ENCODE assay signal across 8 cellular contexts in the genomic region with DNA sequence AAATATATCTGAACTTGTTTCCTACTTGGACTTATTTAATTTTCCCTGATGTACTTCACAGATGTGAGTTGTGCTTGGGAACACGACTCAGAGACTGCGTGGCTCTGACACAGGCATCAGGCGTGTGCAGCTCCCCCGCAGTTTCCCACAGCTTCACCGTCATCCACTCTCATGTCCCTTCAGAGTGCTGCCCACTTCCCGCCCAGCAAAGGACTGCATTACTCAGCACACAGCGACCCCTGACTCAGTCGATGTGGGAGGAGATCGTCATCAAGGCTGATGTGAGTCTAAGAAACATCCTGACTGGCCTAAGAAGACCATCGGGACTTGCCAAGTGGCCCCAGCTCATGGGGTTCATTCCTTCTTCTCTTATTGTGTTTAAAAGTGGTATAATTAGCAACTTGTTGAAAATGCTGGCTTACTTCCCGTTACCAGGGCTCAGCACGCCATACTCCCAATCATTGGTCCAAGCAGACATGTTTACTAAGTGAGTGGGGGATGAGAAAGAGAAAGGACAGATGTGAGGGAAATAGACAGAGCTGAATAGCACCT.
A peak's percentile ranks its signal among the peaks of the same experiment; 100 is the strongest.
DNase-seq lines count a peak whose midpoint lies in the region; ATAC-seq and TF ChIP-seq lines count a peak whose summit lies in the region.

No MANE protein-coding gene starts in this region.

- no peaks in the 10 kb centered on the region; the same call in 1 of the 2 replicates for H3K27me3 Mint-ChIP-seq in HFFc6 (ENCODE audit: insufficient read depth)
- no peaks in the 10 kb centered on the region for H3K27me3 Mint-ChIP-seq in activated CD8-positive, alpha-beta memory T cell treated with anti-CD3 and anti-CD28 coated beads, Interleukin-2, amount 10 ng/mL, durations not matched to agents 7 days and 5 days
- no peaks in the 10 kb centered on the region for H3K27me3 Mint-ChIP-seq in CD8-positive, alpha-beta T cell (ENCODE audit: low read depth)

- H3K27ac ChIP-seq in CD8-positive, alpha-beta T cell (ENCODE audit: low read depth, low read length): no peak overlapping the region

- H3K9me3 ChIP-seq in CD8-positive, alpha-beta T cell (ENCODE audit: low read length): no peaks in the 10 kb centered on the region

- DNase-seq in HFFc6: peak; percentile 95
- DNase-seq in activated CD8-positive, alpha-beta memory T cell treated with anti-CD3 and anti-CD28 coated beads, Interleukin-2, amount 10 ng/mL, durations not matched to agents 7 days and 5 days: peak; percentile 75
- peak; percentile 55 for DNase-seq in Right ventricle myocardium superior
- peak; percentile 63 for DNase-seq in stimulated activated CD4-positive, alpha-beta T cell treated with anti-CD3 and anti-CD28 coated beads, Interleukin-12 subunit alpha, Interleukin-12 subunit beta, amount 100 ng/mL, for 4 hours
- no peak for DNase-seq in CD8-positive, alpha-beta T cell

- no peak overlapping the region for H3K4me3 ChIP-seq in CD8-positive, alpha-beta T cell (ENCODE audit: low read depth, low read length)

- no peaks in the 10 kb centered on the region for H3K36me3 ChIP-seq in CD8-positive, alpha-beta T cell (ENCODE audit: insufficient read depth, low read length)

- no peaks in the 10 kb centered on the region for H3K9me3 Mint-ChIP-seq in HFFc6
- no peaks in the 10 kb centered on the region for H3K9me3 Mint-ChIP-seq in activated CD8-positive, alpha-beta memory T cell treated with anti-CD3 and anti-CD28 coated beads, Interleukin-2, amount 10 ng/mL, durations not matched to agents 7 days and 5 days (ENCODE audit: low read depth)
- peaks cover 6% of the 10 kb centered on the region for H3K9me3 Mint-ChIP-seq in CD8-positive, alpha-beta T cell

- TF ChIP-seq CTCF in HFFc6 (IDR thresholded peaks at IDR 0.05): peak; percentile 34; the same call in 1 of the 2 replicates
- no peak for TF ChIP-seq CTCF in CD8-positive, alpha-beta T cell (IDR thresholded peaks at IDR 0.05)

- peak overlapping the region; percentile 80 for H3K4me3 Mint-ChIP-seq in HFFc6
- no peak overlapping the region for H3K4me3 Mint-ChIP-seq in activated CD8-positive, alpha-beta memory T cell treated with anti-CD3 and anti-CD28 coated beads, Interleukin-2, amount 10 ng/mL, durations not matched to agents 7 days and 5 days
- H3K4me3 Mint-ChIP-seq in CD8-positive, alpha-beta T cell: no peak overlapping the region

- peaks cover 62% of the 10 kb centered on the region for H3K4me1 Mint-ChIP-seq in HFFc6 (ENCODE audit: low read depth)
- H3K4me1 Mint-ChIP-seq in activated CD8-positive, alpha-beta memory T cell treated with anti-CD3 and anti-CD28 coated beads, Interleukin-2, amount 10 ng/mL, durations not matched to agents 7 days and 5 days: peaks cover 21% of the 10 kb centered on the region
- H3K4me1 Mint-ChIP-seq in CD8-positive, alpha-beta T cell (ENCODE audit: low read depth): peaks cover 3% of the 10 kb centered on the region

- ATAC-seq in activated CD8-positive, alpha-beta memory T cell treated with anti-CD3 and anti-CD28 coated beads, Interleukin-2, amount 10 ng/mL, durations not matched to agents 7 days and 5 days: peak; percentile 70
- ATAC-seq in Right ventricle myocardium superior (ENCODE audit: poor library complexity) (peak; percentile 89), HG03354 (IDR thresholded peaks at IDR 0.05; ENCODE audit: poor library complexity, severe bottlenecking, unreplicated experiment) (no peak), HG03280 (IDR thresholded peaks at IDR 0.05; ENCODE audit: unreplicated experiment) (no peak), GM18517 (IDR thresholded peaks at IDR 0.05; ENCODE audit: unreplicated experiment) (no peak)
- ATAC-seq in CD8-positive, alpha-beta T cell: no peak

- no peaks in the 10 kb centered on the region for H3K27me3 ChIP-seq in CD8-positive, alpha-beta T cell (ENCODE audit: insufficient read depth, low read length)

- POLR2A ChIA-PET in CD8-positive, alpha-beta T cell (lab: Charles Lee): no interaction called here

- no peaks in the 10 kb centered on the region for H3K36me3 Mint-ChIP-seq in HFFc6 (ENCODE audit: low read depth)
- peaks cover 1% of the 10 kb centered on the region for H3K36me3 Mint-ChIP-seq in activated CD8-positive, alpha-beta memory T cell treated with anti-CD3 and anti-CD28 coated beads, Interleukin-2, amount 10 ng/mL, durations not matched to agents 7 days and 5 days
- H3K36me3 Mint-ChIP-seq in CD8-positive, alpha-beta T cell: no peaks in the 10 kb centered on the region

- CTCF ChIA-PET in activated CD8-positive, alpha-beta memory T cell treated with anti-CD3 and anti-CD28 coated beads, Interleukin-2, amount 10 ng/mL, durations not matched to agents 7 days and 5 days (lab: Charles Lee): no interaction called here
- CTCF ChIA-PET in CD8-positive, alpha-beta T cell (lab: Charles Lee): interaction anchor here (0.5 to 0.6 kb wide), 2 partner anchors 171 to 177 kb away, joined by 3 read pairs; no protein-coding TSS in a partner anchor

- peak overlapping the region; percentile 96 for H3K27ac Mint-ChIP-seq in HFFc6
- H3K27ac Mint-ChIP-seq in activated CD8-positive, alpha-beta memory T cell treated with anti-CD3 and anti-CD28 coated beads, Interleukin-2, amount 10 ng/mL, durations not matched to agents 7 days and 5 days: peak overlapping the region; percentile 10
- no peak overlapping the region for H3K27ac Mint-ChIP-seq in CD8-positive, alpha-beta T cell

- no peaks in the 10 kb centered on the region for H3K4me1 ChIP-seq in CD8-positive, alpha-beta T cell (ENCODE audit: insufficient read depth, low read length)

- intact Hi-C loops in Right ventricle myocardium superior (cut with DNase I): no loop called here
- intact Hi-C loops in CD8-positive, alpha-beta T cell (cut with DNase I, micrococcal nuclease): no loop called here

Comparison
In these comparisons a context has a peak if more than half of its experiments do, and no peak if none do; other contexts are left out.
1. DNase-seq: peak in HFFc6 (single experiment), activated CD8-positive, alpha-beta memory T cell treated with anti-CD3 and anti-CD28 coated beads, Interleukin-2, amount 10 ng/mL, durations not matched to agents 7 days and 5 days (single experiment), Right ventricle myocardium superior (single experiment) and stimulated activated CD4-positive, alpha-beta T cell treated with anti-CD3 and anti-CD28 coated beads, Interleukin-12 subunit alpha, Interleukin-12 subunit beta, amount 100 ng/mL, for 4 hours (single experiment); none in CD8-positive, alpha-beta T cell (0 of 7).
2. ATAC-seq: peak in activated CD8-positive, alpha-beta memory T cell treated with anti-CD3 and anti-CD28 coated beads, Interleukin-2, amount 10 ng/mL, durations not matched to agents 7 days and 5 days (single experiment) and Right ventricle myocardium superior (single experiment); none in HG03354 (single experiment), HG03280 (single experiment), GM18517 (single experiment) and CD8-positive, alpha-beta T cell (single experiment).